In the genomic region with DNA sequence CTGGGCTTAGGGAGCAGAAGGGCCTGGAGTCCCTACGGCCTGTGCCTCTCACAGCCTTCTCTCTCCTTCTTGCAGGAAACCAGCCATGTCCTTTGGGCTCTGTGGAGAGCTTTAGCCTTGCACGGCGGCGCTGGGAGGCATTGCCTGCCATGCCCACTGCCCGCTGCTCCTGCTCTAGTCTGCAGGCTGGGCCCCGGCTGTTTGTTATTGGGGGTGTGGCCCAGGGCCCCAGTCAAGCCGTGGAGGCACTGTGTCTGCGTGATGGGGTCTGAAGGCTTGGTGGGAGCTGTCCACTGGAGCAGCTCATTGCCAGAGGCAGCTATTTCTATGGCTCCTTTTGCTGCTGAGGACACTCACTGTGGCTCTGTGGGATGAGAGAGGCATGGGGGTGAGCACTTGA, we compare ENCODE assay signal across 23 cellular contexts. TPM values are rescaled to one million over a fixed set of nuclear protein-coding genes. Genes with fewer than 3 reads are reported as not detected.
"Had no signal": no experiment of that assay in that cellular context is flagged by ENCODE, and none has a peak within 500 bp of the region (broad histone marks: within the 10 kb centered on the region; RNA-seq: fewer than 3 reads in every experiment).

No MANE protein-coding gene starts in this region.

- H3K4me3 Mint-ChIP-seq: dendritic cell treated with granulocyte-macrophage colony-stimulating factor and Interleukin-4, amounts not matched to agents 40 ng/mL and 50 ng/mL, for 4 days; effector memory CD8-positive, alpha-beta T cell; immature natural killer cell; naive B cell; nephron progenitor cell; stimulated activated memory B cell treated with anti-CD40 and anti-IgM and Interleukin-4, amounts not matched to agents 10 μg/mL and 1 μg/mL and 100 μg/mL, for 72 hours; stimulated activated naive CD8-positive, alpha-beta T cell treated with anti-CD3 and anti-CD28 coated beads, Interleukin-15, Interleukin-2, amounts not matched to agents 100 ng/mL and 50 ng/mL, for 24 hours had no signal

- H3K36me3 ChIP-seq: prostate gland, right lobe of liver, uterus had no signal

- H3K27me3 ChIP-seq: esophagus squamous epithelium, gastroesophageal sphincter, right lobe of liver, tibial artery, upper lobe of left lung, uterus had no signal

- DNase-seq: effector memory CD8-positive, alpha-beta T cell; esophagus squamous epithelium; foreskin fibroblast; glutamatergic neuron; immature natural killer cell; left ventricle myocardium superior; mesenchymal stem cell; naive B cell; nephron progenitor cell; occipital lobe; right lobe of liver; stimulated activated CD4-positive, alpha-beta T cell treated with anti-CD3 and anti-CD28 coated beads, Interleukin-1b, Interleukin-23, amount 100 ng/mL, for 48 hours; stimulated activated CD4-positive, alpha-beta T cell treated with anti-CD3 and anti-CD28 coated beads, Interleukin-4, amount 100 ng/mL, for 24 hours; tibial artery; upper lobe of left lung; uterus had no signal

- H3K9me3 Mint-ChIP-seq: dendritic cell treated with granulocyte-macrophage colony-stimulating factor and Interleukin-4, amounts not matched to agents 40 ng/mL and 50 ng/mL, for 4 days; effector memory CD8-positive, alpha-beta T cell; immature natural killer cell; nephron progenitor cell; stimulated activated memory B cell treated with anti-CD40 and anti-IgM and Interleukin-4, amounts not matched to agents 10 μg/mL and 1 μg/mL and 100 μg/mL, for 72 hours; stimulated activated naive CD8-positive, alpha-beta T cell treated with anti-CD3 and anti-CD28 coated beads, Interleukin-15, Interleukin-2, amounts not matched to agents 100 ng/mL and 50 ng/mL, for 24 hours had no signal

- H3K27ac ChIP-seq: esophagus squamous epithelium, parathyroid adenoma, prostate gland, right lobe of liver, tibial artery, upper lobe of left lung had no signal

- H3K9me3 ChIP-seq: esophagus squamous epithelium, gastroesophageal sphincter, prostate gland, right lobe of liver, tibial artery, upper lobe of left lung, uterus had no signal

- H3K4me3 ChIP-seq: esophagus squamous epithelium, gastroesophageal sphincter, lung, prostate gland, right lobe of liver, tibial artery, upper lobe of left lung, uterus had no signal

- H2AFZ ChIP-seq: parathyroid adenoma had no signal

- ATAC-seq: effector memory CD8-positive, alpha-beta T cell; gastroesophageal sphincter; left ventricle myocardium superior; right lobe of liver; stimulated activated memory B cell treated with anti-CD40 and anti-IgM and Interleukin-4, amounts not matched to agents 10 μg/mL and 1 μg/mL and 100 μg/mL, for 72 hours had no signal

- H3K9ac ChIP-seq: parathyroid adenoma had no signal

- H3K36me3 Mint-ChIP-seq: immature natural killer cell; naive B cell; stimulated activated memory B cell treated with anti-CD40 and anti-IgM and Interleukin-4, amounts not matched to agents 10 μg/mL and 1 μg/mL and 100 μg/mL, for 72 hours had no signal

- H3K27ac Mint-ChIP-seq: dendritic cell treated with granulocyte-macrophage colony-stimulating factor and Interleukin-4, amounts not matched to agents 40 ng/mL and 50 ng/mL, for 4 days; effector memory CD8-positive, alpha-beta T cell; immature natural killer cell; nephron progenitor cell; stimulated activated memory B cell treated with anti-CD40 and anti-IgM and Interleukin-4, amounts not matched to agents 10 μg/mL and 1 μg/mL and 100 μg/mL, for 72 hours; stimulated activated naive CD8-positive, alpha-beta T cell treated with anti-CD3 and anti-CD28 coated beads, Interleukin-15, Interleukin-2, amounts not matched to agents 100 ng/mL and 50 ng/mL, for 24 hours had no signal

RNA-seq across cellular contexts. Expression of a gene that starts 42.7 kb away (rescaled TPM):
- polyA plus RNA-seq: immature natural killer cell had no signal
